Comparison of ENCODE assay signal across 3 cellular contexts in the genomic region with DNA sequence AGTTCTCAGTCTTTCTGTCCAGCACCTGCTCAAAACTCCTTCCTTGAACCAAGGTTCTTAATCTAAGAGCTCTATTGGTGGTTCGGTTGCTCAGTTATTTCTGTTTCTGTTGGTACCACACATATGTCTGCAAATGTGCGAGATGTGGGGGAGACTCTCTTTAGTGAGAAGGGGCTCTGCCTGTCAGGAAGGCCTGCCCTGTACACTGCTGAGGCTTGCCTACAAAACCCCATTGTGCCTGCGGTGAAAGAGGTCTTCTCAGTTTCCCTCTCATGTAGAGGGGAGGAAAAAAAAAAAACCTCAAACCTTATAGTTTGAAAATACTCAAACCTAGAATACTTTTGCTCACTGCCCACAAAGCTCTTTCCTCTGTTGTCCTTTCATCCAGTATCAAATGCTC.
"Had no signal": no experiment of that assay in that cellular context is flagged by ENCODE, and none has a peak within 500 bp of the region (broad histone marks: within the 10 kb centered on the region; RNA-seq: fewer than 3 reads in every experiment).

No MANE protein-coding gene starts in this region.

- ATAC-seq: GM12878 had no signal

- H3K4me3 ChIP-seq: GM12878 had no signal

- DNase-seq: GDM1, GF-D8 had no signal
